9 cellular contexts compared by ENCODE assay signal in genomic region chr1:63575340-63575826, GRCh38. TPM values are rescaled to one million over a fixed set of nuclear protein-coding genes. Genes with fewer than 3 reads are reported as not detected.
DNase-seq lines count a peak whose midpoint lies in the region; ATAC-seq and TF ChIP-seq lines count a peak whose summit lies in the region.
"Had no signal": no experiment of that assay in that cellular context is flagged by ENCODE, and none has a peak within 500 bp of the region (broad histone marks: within the 10 kb centered on the region; RNA-seq: fewer than 3 reads in every experiment).

No MANE protein-coding gene starts in this region.

- ATAC-seq in HG03159 (IDR thresholded peaks at IDR 0.05; ENCODE audit: unreplicated experiment): peak; percentile 56
- ATAC-seq in heart right ventricle: peak in 5 of 8 donors; percentile 18 to 49 (median 38)
- no peak for ATAC-seq in thoracic aorta (ENCODE audit: insufficient number of reproducible peaks, low FRiP score, low read depth)
- no peak for ATAC-seq in GM21786 (IDR thresholded peaks at IDR 0.05; ENCODE audit: unreplicated experiment)
- no peak for ATAC-seq in GM21576 (IDR thresholded peaks at IDR 0.05; ENCODE audit: unreplicated experiment)
- no peak for ATAC-seq in HG03025 (IDR thresholded peaks at IDR 0.05; ENCODE audit: low FRiP score, unreplicated experiment)

- peak; percentile 73 to 88 (median 78) for TF ChIP-seq CTCF in heart right ventricle (IDR thresholded peaks at IDR 0.05)
- TF ChIP-seq CTCF in thoracic aorta (IDR thresholded peaks at IDR 0.05): peak; percentile 85

- H3K4me3 ChIP-seq in heart right ventricle (no peak overlapping the region), thoracic aorta (no peak overlapping the region)
- H3K4me3 ChIP-seq: SJSA1 had no signal

- 76 to 78% methylated on average over 4 of the region's 4 CpGs for whole genome bisulfite sequencing in heart right ventricle, 2 donors

- DNase-seq in DMS53 (lab: John Stamatoyannopoulos, UW) (peak; percentile 65), SW480 (ENCODE audit: low spot score) (peak; percentile 30), heart right ventricle (no peak), thoracic aorta (ENCODE audit: low spot score) (no peak)

- H3K4me1 ChIP-seq in heart right ventricle: peaks cover 0 to 4% (median 0%) of the 10 kb centered on the region in 9 donors
- H3K4me1 ChIP-seq in thoracic aorta (ENCODE audit: control insufficient read depth in 1 of 2, low read depth in 2 of 2): no peaks in the 10 kb centered on the region
- H3K4me1 ChIP-seq: SJSA1 had no signal

- H3K36me3 ChIP-seq in heart right ventricle (peaks cover 0 to 15% (median 0%) of the 10 kb centered on the region in 9 donors), thoracic aorta (no peaks in the 10 kb centered on the region)
- H3K36me3 ChIP-seq: SJSA1 had no signal

- no peaks in the 10 kb centered on the region for H3K27me3 ChIP-seq in heart right ventricle
- H3K27me3 ChIP-seq in thoracic aorta (replicated peaks; ENCODE audit: insufficient read depth): no peaks in the 10 kb centered on the region
- H3K27me3 ChIP-seq: SJSA1 had no signal

- H3K27ac ChIP-seq in heart right ventricle (no peak overlapping the region), thoracic aorta (no peak overlapping the region)
- H3K27ac ChIP-seq: SJSA1 had no signal

- H3K9me3 ChIP-seq in heart right ventricle (peaks cover 0 to 4% (median 0%) of the 10 kb centered on the region in 11 donors), thoracic aorta (peaks cover 1% of the 10 kb centered on the region)
- H3K9me3 ChIP-seq: SJSA1 had no signal

- intact Hi-C loops in heart right ventricle (cut with DNase I): loop anchor here in 3 of 10 donors (5.0 to 10.0 kb wide), 2 partner anchors 669 to 672 kb away; no protein-coding TSS in a partner anchor

RNA-seq across cellular contexts. Expression of gene PGM1, which starts 17.8 kb away (rescaled TPM):
- total RNA-seq in heart right ventricle (100 to 1,000 TPM; 223 to 363 (median 270) TPM), thoracic aorta (10 to 100 TPM; 62.4 to 69.7 TPM)
- polyA plus RNA-seq in heart right ventricle: 10 to 100 TPM; 20.4 to 86.1 TPM

RNA-seq across cellular contexts. Expression of gene EFCAB7, which starts 52.1 kb away (rescaled TPM):
- total RNA-seq in heart right ventricle: 10 to 100 TPM in 1 of 10 donors, 1 to 10 TPM in 9; 4.5 to 10.7 (median 8.1) TPM
- polyA plus RNA-seq in heart right ventricle: 1 to 10 TPM; 2.3 to 8.5 TPM
- total RNA-seq in thoracic aorta: 1 to 10 TPM; 3.4 to 4.7 TPM

RNA-seq across cellular contexts. Expression of gene ITGB3BP, which starts 52.4 kb away (rescaled TPM):
- total RNA-seq in heart right ventricle: 10 to 100 TPM in 2 of 10 donors, 1 to 10 TPM in 8; 4.3 to 14.7 (median 7.4) TPM
- polyA plus RNA-seq in heart right ventricle: 10 to 100 TPM in 1 of 2 donors, 1 to 10 TPM in 1; 5.8 to 12.9 TPM
- 10 to 100 TPM in 1 of 2 donors, 1 to 10 TPM in 1; 7.1 to 29.5 TPM for total RNA-seq in thoracic aorta

Comparison
In these comparisons a context has a peak if more than half of its experiments do, and no peak if none do; other contexts are left out.
1. DNase-seq: peak in DMS53 (single experiment) and SW480 (single experiment); none in heart right ventricle (0 of 2) and thoracic aorta (single experiment).
2. ATAC-seq: peak in HG03159 (single experiment) and heart right ventricle (5 of 8); none in thoracic aorta (single experiment), GM21786 (single experiment), GM21576 (single experiment) and HG03025 (single experiment).